ENCODE assay signal across 23 cellular contexts in genomic region chr11:7622731-7623130, GRCh38. TPM values are rescaled to one million over a fixed set of nuclear protein-coding genes. Genes with fewer than 3 reads are reported as not detected.
DNase-seq lines count a peak whose midpoint lies in the region; ATAC-seq and FAIRE-seq lines count a peak whose summit lies in the region.
"Had no signal": no experiment of that assay in that cellular context is flagged by ENCODE, and none has a peak within 500 bp of the region (broad histone marks: within the 10 kb centered on the region; RNA-seq: fewer than 3 reads in every experiment).

No MANE protein-coding gene starts in this region.

- H3K4me3 ChIP-seq in small intestine (ENCODE audit: low read depth in 1 of 2, low read length in 2 of 2), result no peak overlapping the region
- H3K4me3 ChIP-seq: BLaER1, GM12878 had no signal

- intact Hi-C loops in left colon (cut with DNase I, micrococcal nuclease), result no loop called here

- H3K9me3 Mint-ChIP-seq in activated CD8-positive, alpha-beta memory T cell treated with anti-CD3 and anti-CD28 coated beads, Interleukin-2, amount 10 ng/mL, durations not matched to agents 7 days and 5 days (ENCODE audit: low read depth), result no peaks in the 10 kb centered on the region
- H3K9me3 Mint-ChIP-seq: CD4-positive, CD25-positive, alpha-beta regulatory T cell; CD8-positive, alpha-beta T cell had no signal

- DNase-seq in activated CD8-positive, alpha-beta memory T cell treated with anti-CD3 and anti-CD28 coated beads, Interleukin-2, amount 50 U/mL, for 48 hours, result peak; percentile 4
- DNase-seq in activated CD8-positive, alpha-beta memory T cell treated with anti-CD3 and anti-CD28 coated beads, Interleukin-2, amount 10 ng/mL, durations not matched to agents 7 days and 5 days, result no peak
- no peak for DNase-seq in left colon
- peak; percentile 72 for DNase-seq in small intestine
- no peak for DNase-seq in mesenteric fat pad (ENCODE audit: low spot score)
- DNase-seq in effector CD4-positive, alpha-beta T cell, result no peak
- DNase-seq: CD4-positive, CD25-positive, alpha-beta regulatory T cell; CD8-positive, alpha-beta T cell; DMS 273 treated with DMSO at 0.1 percent for 48 hours; DMS79; EL; GDM1; GOT3; H7; HCEC 1CT had no signal

- 8 to 60% (median 45%) methylated on average over 3 of the region's 3 CpGs for WGBS in small intestine, 3 donors

- H3K36me3 Mint-ChIP-seq in activated CD8-positive, alpha-beta memory T cell treated with anti-CD3 and anti-CD28 coated beads, Interleukin-2, amount 10 ng/mL, durations not matched to agents 7 days and 5 days, result no peaks in the 10 kb centered on the region

- no peak for ATAC-seq in activated CD8-positive, alpha-beta memory T cell treated with anti-CD3 and anti-CD28 coated beads, Interleukin-2, amount 10 ng/mL, durations not matched to agents 7 days and 5 days
- ATAC-seq in left colon, result peak; percentile 94
- no peak for ATAC-seq in HG02678 (IDR thresholded peaks at IDR 0.05; ENCODE audit: unreplicated experiment)
- ATAC-seq: CD8-positive, alpha-beta T cell; GM12878 had no signal

- H3K4me3 Mint-ChIP-seq in activated CD8-positive, alpha-beta memory T cell treated with anti-CD3 and anti-CD28 coated beads, Interleukin-2, amount 10 ng/mL, durations not matched to agents 7 days and 5 days, result no peak overlapping the region
- H3K4me3 Mint-ChIP-seq: B cell; CD4-positive, CD25-positive, alpha-beta regulatory T cell; CD8-positive, alpha-beta T cell had no signal

- H3K27me3 Mint-ChIP-seq in activated CD8-positive, alpha-beta memory T cell treated with anti-CD3 and anti-CD28 coated beads, Interleukin-2, amount 10 ng/mL, durations not matched to agents 7 days and 5 days, result no peaks in the 10 kb centered on the region
- H3K27me3 Mint-ChIP-seq: B cell; CD4-positive, CD25-positive, alpha-beta regulatory T cell had no signal

- H3K4me1 ChIP-seq in small intestine (ENCODE audit: control insufficient read depth in 2 of 2, insufficient read depth in 1 of 2, low read depth in 1 of 2, low read length in 1 of 2), result peaks cover 0 to 5% of the 10 kb centered on the region in 2 donors

- no peaks in the 10 kb centered on the region for H3K4me1 Mint-ChIP-seq in activated CD8-positive, alpha-beta memory T cell treated with anti-CD3 and anti-CD28 coated beads, Interleukin-2, amount 10 ng/mL, durations not matched to agents 7 days and 5 days
- H3K4me1 Mint-ChIP-seq: B cell; CD4-positive, CD25-positive, alpha-beta regulatory T cell had no signal

- no peak overlapping the region for H3K27ac Mint-ChIP-seq in activated CD8-positive, alpha-beta memory T cell treated with anti-CD3 and anti-CD28 coated beads, Interleukin-2, amount 10 ng/mL, durations not matched to agents 7 days and 5 days
- H3K27ac Mint-ChIP-seq: B cell; CD4-positive, CD25-positive, alpha-beta regulatory T cell; CD8-positive, alpha-beta T cell had no signal

- peaks cover 5 to 14% of the 10 kb centered on the region in 2 donors for H3K36me3 ChIP-seq in small intestine (ENCODE audit: control insufficient read depth in 2 of 2, insufficient read depth in 2 of 2, low read length in 2 of 2)

- H3K9me3 ChIP-seq in small intestine (ENCODE audit: control insufficient read depth, low read depth), result no peaks in the 10 kb centered on the region
- H3K9me3 ChIP-seq: BLaER1 had no signal

- no peaks in the 10 kb centered on the region for H3K27me3 ChIP-seq in small intestine (ENCODE audit: control insufficient read depth in 2 of 2, insufficient read depth in 2 of 2, low read length in 2 of 2)
- H3K27me3 ChIP-seq: BLaER1 had no signal

- H3K27ac ChIP-seq in small intestine (ENCODE audit: low read depth in 1 of 2, low read length in 1 of 2), result no peak overlapping the region
- H3K27ac ChIP-seq: 22Rv1, BLaER1, C4-2B had no signal

- no peak for FAIRE-seq in small intestine (lab: Jason Lieb, UNC)
- FAIRE-seq: A204.1, D721Med, GM12878 had no signal

- CTCF ChIA-PET in activated CD8-positive, alpha-beta memory T cell treated with anti-CD3 and anti-CD28 coated beads, Interleukin-2, amount 10 ng/mL, durations not matched to agents 7 days and 5 days (lab: Charles Lee), result no interaction called here

RNA-seq across cellular contexts. Expression of gene CYB5R2, which starts 50.6 kb away (rescaled TPM):
- total RNA-seq in activated CD8-positive, alpha-beta memory T cell treated with anti-CD3 and anti-CD28 coated beads, Interleukin-2, amount 10 ng/mL, durations not matched to agents 7 days and 5 days, result 1 to 10 TPM; 1.5 to 2.4 TPM
- total RNA-seq in left colon (1 to 10 TPM; 4.4 to 5.2 TPM), mesenteric fat pad (4.2 TPM)
- 1 to 10 TPM; 1.1 to 4.4 (median 3.5) TPM for polyA plus RNA-seq in small intestine
- total RNA-seq: CD4-positive, CD25-positive, alpha-beta regulatory T cell; CD8-positive, alpha-beta T cell had no signal

Comparison
In these comparisons a context has a peak if more than half of its experiments do, and no peak if none do; other contexts are left out.
1. DNase-seq: peak in activated CD8-positive, alpha-beta memory T cell treated with anti-CD3 and anti-CD28 coated beads, Interleukin-2, amount 50 U/mL, for 48 hours (single experiment) and small intestine (single experiment); none in activated CD8-positive, alpha-beta memory T cell treated with anti-CD3 and anti-CD28 coated beads, Interleukin-2, amount 10 ng/mL, durations not matched to agents 7 days and 5 days (single experiment), left colon (0 of 2), mesenteric fat pad (single experiment) and effector CD4-positive, alpha-beta T cell (single experiment).